In the genomic region with DNA sequence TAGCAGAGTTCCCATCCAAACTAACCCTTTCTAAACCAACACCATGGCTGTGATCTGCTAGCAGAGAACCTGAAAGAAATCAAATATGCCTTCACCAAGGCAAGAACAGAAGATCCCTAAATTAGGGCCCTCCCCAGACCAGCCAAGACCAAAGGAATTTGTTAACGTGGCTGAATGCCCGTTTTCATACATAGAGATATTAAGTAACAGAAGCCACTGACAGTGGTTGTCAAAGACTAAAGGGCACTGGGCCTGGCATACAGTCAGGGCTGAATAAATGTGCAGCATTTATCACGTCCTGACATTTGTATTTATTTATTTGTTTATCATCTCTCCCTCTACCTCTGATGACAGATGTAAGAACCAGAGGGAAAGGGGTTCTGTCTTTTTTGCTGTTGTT, we compare ENCODE assay signal across 26 cellular contexts.
"Had no signal": no experiment of that assay in that cellular context is flagged by ENCODE, and none has a peak within 500 bp of the region (broad histone marks: within the 10 kb centered on the region; RNA-seq: fewer than 3 reads in every experiment).

No MANE protein-coding gene starts in this region.

- H3K4me1 ChIP-seq: left lung, lower lobe of right lung, prostate gland, spleen, tibial artery, upper lobe of right lung had no signal

- H3K9me3 ChIP-seq: lower lobe of right lung, ovary, prostate gland, suprapubic skin, thoracic aorta, tibial artery, upper lobe of right lung had no signal

- H3K27ac ChIP-seq: left lung, lower lobe of right lung, ovary, prostate gland, spleen, suprapubic skin, thoracic aorta, tibial artery, upper lobe of right lung had no signal

- FAIRE-seq: keratinocyte, small intestine, urothelium cell line had no signal

- H3K27me3 ChIP-seq: left lung, ovary, spleen, suprapubic skin, tibial artery, upper lobe of right lung had no signal

- H3K36me3 ChIP-seq: ovary, prostate gland had no signal

- DNase-seq: glutamatergic neuron; hippocampal formation; kidney glomerular epithelial cell; left cardiac atrium; left lung; lower lobe of right lung; mammary epithelial cell; mesenchymal stem cell; naive B cell; natural killer cell; ovary; retina; small intestine; spleen; stimulated activated CD4-positive, alpha-beta T cell treated with anti-CD3 and anti-CD28 coated beads, Interleukin-4, amount 100 ng/mL, for 24 hours; stimulated activated naive CD4-positive, alpha-beta T cell; tibial artery; trophoblast cell; upper lobe of right lung had no signal

- H3K4me3 ChIP-seq: left lung, lower lobe of right lung, ovary, prostate gland, spleen, suprapubic skin, thoracic aorta, tibial artery, upper lobe of right lung had no signal

- ATAC-seq: left lung; lower lobe of right lung; natural killer cell; sciatic nerve; stimulated activated effector memory CD8-positive, alpha-beta T cell treated with anti-CD3 and anti-CD28 coated beads, Interleukin-12 subunit alpha, Interleukin-12 subunit beta, amount 100 ng/mL, for 72 hours; upper lobe of right lung had no signal
